In the genomic region with DNA sequence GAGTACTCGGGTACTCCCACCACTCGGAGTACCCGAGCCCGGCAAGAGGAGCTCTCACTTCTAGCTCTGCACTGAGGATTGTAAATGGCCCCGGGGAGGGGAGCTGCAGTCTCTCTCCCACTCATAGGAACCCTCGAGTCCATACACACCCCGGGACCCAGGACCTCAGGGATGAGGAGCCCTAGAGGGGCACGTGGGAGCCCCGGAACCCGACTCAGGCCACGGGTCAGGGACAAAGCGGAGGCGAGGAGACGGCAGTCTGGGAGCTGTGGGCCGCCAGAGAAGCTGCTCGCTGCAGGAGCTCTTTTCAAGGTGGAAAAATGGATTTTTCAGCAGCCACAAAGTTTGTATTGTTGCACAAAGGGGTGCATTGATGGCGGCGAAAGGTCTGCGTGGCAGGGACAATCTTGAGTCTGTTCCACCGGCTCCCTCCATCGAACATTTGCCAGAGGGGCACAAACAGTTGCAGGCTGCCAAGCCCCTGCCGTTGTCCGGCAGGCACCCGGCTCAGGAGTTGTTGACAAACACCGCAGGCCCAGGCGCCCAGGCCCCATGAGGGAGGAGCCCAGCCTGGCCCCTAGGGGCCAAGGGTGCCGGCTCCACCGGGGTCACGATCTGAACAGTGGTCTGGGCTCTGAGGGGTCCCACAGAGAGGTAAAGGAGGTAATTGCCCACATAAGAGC, we compare ENCODE assay signal across 1 cellular context.
TF ChIP-seq lines count a peak whose summit lies in the region.

No MANE protein-coding gene starts in this region.

TF ChIP-seq in GM23338, 12 proteins besides CTCF, POLR2A, EP300 and RAD21 (continued from another document):
- TF ChIP-seq, protein P1, sequence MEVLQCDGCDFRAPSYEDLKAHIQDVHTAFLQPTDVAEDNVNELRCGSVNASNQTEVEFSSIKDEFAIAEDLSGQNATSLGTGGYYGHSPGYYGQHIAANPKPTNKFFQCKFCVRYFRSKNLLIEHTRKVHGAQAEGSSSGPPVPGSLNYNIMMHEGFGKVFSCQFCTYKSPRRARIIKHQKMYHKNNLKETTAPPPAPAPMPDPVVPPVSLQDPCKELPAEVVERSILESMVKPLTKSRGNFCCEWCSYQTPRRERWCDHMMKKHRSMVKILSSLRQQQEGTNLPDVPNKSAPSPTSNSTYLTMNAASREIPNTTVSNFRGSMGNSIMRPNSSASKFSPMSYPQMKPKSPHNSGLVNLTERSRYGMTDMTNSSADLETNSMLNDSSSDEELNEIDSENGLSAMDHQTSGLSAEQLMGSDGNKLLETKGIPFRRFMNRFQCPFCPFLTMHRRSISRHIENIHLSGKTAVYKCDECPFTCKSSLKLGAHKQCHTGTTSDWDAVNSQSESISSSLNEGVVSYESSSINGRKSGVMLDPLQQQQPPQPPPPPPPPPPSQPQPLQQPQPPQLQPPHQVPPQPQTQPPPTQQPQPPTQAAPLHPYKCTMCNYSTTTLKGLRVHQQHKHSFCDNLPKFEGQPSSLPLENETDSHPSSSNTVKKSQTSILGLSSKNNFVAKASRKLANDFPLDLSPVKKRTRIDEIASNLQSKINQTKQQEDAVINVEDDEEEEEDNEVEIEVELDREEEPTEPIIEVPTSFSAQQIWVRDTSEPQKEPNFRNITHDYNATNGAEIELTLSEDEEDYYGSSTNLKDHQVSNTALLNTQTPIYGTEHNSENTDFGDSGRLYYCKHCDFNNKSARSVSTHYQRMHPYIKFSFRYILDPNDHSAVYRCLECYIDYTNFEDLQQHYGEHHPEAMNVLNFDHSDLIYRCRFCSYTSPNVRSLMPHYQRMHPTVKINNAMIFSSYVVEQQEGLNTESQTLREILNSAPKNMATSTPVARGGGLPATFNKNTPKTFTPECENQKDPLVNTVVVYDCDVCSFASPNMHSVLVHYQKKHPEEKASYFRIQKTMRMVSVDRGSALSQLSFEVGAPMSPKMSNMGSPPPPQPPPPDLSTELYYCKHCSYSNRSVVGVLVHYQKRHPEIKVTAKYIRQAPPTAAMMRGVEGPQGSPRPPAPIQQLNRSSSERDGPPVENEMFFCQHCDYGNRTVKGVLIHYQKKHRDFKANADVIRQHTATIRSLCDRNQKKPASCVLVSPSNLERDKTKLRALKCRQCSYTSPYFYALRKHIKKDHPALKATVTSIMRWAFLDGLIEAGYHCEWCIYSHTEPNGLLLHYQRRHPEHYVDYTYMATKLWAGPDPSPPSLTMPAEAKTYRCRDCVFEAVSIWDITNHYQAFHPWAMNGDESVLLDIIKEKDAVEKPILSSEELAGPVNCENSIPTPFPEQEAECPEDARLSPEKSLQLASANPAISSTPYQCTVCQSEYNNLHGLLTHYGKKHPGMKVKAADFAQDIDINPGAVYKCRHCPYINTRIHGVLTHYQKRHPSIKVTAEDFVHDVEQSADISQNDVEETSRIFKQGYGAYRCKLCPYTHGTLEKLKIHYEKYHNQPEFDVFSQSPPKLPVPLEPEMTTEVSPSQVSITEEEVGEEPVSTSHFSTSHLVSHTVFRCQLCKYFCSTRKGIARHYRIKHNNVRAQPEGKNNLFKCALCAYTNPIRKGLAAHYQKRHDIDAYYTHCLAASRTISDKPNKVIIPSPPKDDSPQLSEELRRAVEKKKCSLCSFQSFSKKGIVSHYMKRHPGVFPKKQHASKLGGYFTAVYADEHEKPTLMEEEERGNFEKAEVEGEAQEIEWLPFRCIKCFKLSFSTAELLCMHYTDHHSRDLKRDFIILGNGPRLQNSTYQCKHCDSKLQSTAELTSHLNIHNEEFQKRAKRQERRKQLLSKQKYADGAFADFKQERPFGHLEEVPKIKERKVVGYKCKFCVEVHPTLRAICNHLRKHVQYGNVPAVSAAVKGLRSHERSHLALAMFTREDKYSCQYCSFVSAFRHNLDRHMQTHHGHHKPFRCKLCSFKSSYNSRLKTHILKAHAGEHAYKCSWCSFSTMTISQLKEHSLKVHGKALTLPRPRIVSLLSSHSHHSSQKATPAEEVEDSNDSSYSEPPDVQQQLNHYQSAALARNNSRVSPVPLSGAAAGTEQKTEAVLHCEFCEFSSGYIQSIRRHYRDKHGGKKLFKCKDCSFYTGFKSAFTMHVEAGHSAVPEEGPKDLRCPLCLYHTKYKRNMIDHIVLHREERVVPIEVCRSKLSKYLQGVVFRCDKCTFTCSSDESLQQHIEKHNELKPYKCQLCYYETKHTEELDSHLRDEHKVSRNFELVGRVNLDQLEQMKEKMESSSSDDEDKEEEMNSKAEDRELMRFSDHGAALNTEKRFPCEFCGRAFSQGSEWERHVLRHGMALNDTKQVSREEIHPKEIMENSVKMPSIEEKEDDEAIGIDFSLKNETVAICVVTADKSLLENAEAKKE (CRISPR knock-in tag; IDR thresholded peaks at IDR 0.05) = no peak
- TF ChIP-seq CREB1 (CRISPR knock-in tag; IDR thresholded peaks at IDR 0.05; ENCODE audit: low read depth) (no peak), NANOG (IDR thresholded peaks at IDR 0.05; ENCODE audit: borderline replicate concordance) (no peak), EZH2phosphoT487 (IDR thresholded peaks at IDR 0.05; ENCODE audit: unreplicated experiment) (no peak)
